1 cellular context compared by ENCODE assay signal in the genomic region with DNA sequence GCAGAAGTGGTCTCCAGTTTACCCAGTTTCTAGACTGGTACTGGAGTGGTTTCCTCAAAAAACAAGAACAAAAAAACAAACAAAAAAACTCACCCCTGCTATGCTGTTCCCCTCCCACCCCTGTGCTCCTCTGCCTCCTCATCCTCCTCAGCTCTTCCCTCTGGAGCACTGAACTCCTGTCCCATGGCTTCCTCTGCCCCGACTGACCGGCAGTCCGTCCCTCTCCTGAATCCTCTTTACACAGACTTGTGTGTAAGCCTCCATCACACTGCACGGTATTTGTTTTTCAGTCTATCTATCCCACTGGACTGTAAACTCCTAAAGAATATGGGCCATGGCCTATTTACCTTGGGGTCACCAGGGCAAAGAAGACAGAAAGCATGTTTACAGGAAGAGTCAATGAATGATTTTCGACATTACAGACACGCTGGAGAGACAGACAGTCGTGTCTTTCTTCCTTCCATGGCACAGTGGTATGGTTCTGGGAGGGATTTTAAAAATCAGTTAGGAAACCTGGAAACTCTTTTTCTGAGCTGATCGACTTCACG.
TF ChIP-seq lines count a peak whose summit lies in the region.

No MANE protein-coding gene starts in this region.

TF ChIP-seq in GM23338, 12 proteins besides CTCF, POLR2A, EP300 and RAD21:
- TF ChIP-seq, protein P1, sequence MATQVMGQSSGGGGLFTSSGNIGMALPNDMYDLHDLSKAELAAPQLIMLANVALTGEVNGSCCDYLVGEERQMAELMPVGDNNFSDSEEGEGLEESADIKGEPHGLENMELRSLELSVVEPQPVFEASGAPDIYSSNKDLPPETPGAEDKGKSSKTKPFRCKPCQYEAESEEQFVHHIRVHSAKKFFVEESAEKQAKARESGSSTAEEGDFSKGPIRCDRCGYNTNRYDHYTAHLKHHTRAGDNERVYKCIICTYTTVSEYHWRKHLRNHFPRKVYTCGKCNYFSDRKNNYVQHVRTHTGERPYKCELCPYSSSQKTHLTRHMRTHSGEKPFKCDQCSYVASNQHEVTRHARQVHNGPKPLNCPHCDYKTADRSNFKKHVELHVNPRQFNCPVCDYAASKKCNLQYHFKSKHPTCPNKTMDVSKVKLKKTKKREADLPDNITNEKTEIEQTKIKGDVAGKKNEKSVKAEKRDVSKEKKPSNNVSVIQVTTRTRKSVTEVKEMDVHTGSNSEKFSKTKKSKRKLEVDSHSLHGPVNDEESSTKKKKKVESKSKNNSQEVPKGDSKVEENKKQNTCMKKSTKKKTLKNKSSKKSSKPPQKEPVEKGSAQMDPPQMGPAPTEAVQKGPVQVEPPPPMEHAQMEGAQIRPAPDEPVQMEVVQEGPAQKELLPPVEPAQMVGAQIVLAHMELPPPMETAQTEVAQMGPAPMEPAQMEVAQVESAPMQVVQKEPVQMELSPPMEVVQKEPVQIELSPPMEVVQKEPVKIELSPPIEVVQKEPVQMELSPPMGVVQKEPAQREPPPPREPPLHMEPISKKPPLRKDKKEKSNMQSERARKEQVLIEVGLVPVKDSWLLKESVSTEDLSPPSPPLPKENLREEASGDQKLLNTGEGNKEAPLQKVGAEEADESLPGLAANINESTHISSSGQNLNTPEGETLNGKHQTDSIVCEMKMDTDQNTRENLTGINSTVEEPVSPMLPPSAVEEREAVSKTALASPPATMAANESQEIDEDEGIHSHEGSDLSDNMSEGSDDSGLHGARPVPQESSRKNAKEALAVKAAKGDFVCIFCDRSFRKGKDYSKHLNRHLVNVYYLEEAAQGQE (IDR thresholded peaks at IDR 0.05; ENCODE audit: unreplicated experiment) = no peak
- TF ChIP-seq, protein P2, sequence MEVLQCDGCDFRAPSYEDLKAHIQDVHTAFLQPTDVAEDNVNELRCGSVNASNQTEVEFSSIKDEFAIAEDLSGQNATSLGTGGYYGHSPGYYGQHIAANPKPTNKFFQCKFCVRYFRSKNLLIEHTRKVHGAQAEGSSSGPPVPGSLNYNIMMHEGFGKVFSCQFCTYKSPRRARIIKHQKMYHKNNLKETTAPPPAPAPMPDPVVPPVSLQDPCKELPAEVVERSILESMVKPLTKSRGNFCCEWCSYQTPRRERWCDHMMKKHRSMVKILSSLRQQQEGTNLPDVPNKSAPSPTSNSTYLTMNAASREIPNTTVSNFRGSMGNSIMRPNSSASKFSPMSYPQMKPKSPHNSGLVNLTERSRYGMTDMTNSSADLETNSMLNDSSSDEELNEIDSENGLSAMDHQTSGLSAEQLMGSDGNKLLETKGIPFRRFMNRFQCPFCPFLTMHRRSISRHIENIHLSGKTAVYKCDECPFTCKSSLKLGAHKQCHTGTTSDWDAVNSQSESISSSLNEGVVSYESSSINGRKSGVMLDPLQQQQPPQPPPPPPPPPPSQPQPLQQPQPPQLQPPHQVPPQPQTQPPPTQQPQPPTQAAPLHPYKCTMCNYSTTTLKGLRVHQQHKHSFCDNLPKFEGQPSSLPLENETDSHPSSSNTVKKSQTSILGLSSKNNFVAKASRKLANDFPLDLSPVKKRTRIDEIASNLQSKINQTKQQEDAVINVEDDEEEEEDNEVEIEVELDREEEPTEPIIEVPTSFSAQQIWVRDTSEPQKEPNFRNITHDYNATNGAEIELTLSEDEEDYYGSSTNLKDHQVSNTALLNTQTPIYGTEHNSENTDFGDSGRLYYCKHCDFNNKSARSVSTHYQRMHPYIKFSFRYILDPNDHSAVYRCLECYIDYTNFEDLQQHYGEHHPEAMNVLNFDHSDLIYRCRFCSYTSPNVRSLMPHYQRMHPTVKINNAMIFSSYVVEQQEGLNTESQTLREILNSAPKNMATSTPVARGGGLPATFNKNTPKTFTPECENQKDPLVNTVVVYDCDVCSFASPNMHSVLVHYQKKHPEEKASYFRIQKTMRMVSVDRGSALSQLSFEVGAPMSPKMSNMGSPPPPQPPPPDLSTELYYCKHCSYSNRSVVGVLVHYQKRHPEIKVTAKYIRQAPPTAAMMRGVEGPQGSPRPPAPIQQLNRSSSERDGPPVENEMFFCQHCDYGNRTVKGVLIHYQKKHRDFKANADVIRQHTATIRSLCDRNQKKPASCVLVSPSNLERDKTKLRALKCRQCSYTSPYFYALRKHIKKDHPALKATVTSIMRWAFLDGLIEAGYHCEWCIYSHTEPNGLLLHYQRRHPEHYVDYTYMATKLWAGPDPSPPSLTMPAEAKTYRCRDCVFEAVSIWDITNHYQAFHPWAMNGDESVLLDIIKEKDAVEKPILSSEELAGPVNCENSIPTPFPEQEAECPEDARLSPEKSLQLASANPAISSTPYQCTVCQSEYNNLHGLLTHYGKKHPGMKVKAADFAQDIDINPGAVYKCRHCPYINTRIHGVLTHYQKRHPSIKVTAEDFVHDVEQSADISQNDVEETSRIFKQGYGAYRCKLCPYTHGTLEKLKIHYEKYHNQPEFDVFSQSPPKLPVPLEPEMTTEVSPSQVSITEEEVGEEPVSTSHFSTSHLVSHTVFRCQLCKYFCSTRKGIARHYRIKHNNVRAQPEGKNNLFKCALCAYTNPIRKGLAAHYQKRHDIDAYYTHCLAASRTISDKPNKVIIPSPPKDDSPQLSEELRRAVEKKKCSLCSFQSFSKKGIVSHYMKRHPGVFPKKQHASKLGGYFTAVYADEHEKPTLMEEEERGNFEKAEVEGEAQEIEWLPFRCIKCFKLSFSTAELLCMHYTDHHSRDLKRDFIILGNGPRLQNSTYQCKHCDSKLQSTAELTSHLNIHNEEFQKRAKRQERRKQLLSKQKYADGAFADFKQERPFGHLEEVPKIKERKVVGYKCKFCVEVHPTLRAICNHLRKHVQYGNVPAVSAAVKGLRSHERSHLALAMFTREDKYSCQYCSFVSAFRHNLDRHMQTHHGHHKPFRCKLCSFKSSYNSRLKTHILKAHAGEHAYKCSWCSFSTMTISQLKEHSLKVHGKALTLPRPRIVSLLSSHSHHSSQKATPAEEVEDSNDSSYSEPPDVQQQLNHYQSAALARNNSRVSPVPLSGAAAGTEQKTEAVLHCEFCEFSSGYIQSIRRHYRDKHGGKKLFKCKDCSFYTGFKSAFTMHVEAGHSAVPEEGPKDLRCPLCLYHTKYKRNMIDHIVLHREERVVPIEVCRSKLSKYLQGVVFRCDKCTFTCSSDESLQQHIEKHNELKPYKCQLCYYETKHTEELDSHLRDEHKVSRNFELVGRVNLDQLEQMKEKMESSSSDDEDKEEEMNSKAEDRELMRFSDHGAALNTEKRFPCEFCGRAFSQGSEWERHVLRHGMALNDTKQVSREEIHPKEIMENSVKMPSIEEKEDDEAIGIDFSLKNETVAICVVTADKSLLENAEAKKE (CRISPR knock-in tag; IDR thresholded peaks at IDR 0.05) = no peak
- TF ChIP-seq EZH2 (IDR thresholded peaks at IDR 0.05; ENCODE audit: low read depth, unreplicated experiment) (no peak), JUNB (IDR thresholded peaks at IDR 0.05; ENCODE audit: unreplicated experiment) (no peak), POLR2AphosphoS5 (IDR thresholded peaks at IDR 0.05; ENCODE audit: low read depth) (no peak)
